16 cellular contexts compared by ENCODE assay signal in the genomic region with DNA sequence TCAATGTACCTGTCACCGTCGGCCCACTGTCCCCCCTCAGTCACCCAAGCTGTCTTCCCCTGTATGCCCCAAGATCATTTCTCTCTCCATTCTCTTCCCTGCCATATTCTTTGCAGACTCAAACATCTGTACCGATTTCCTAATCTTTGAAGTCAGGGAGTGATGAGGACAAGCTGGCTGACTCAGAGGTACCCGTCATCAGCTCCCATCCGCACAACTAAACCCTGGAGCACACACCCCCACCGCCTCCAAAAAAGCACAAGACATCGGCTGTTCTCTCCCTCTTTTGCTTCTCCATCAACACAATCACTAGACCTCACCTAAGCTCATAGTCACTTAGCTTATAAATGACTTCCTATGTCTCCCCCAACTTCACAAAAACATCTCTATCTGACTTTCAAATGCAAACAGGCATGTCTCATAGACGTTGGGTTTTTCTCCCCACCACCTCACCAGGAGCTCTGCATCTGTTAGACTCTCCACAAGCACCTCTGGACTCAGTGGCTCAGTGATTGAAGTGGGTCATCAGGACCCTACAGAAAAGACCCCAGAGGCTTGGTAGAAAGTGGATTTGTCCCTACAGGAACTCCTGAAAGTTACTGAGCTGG. TPM values are rescaled to one million over a fixed set of nuclear protein-coding genes. Genes with fewer than 3 reads are reported as not detected.
A peak's percentile ranks its signal among the peaks of the same experiment; 100 is the strongest.
DNase-seq lines count a peak whose midpoint lies in the region; ATAC-seq and TF ChIP-seq lines count a peak whose summit lies in the region.
"Had no signal": no experiment of that assay in that cellular context is flagged by ENCODE, and none has a peak within 500 bp of the region (broad histone marks: within the 10 kb centered on the region; RNA-seq: fewer than 3 reads in every experiment).

No MANE protein-coding gene starts in this region.

- H3K27ac ChIP-seq in ACC112 (ENCODE audit: low read depth, low read length) (peak overlapping the region; percentile 66), GM23248 (peak overlapping the region; percentile 65)
- H3K27ac ChIP-seq: body of pancreas, heart left ventricle had no signal

- H3K79me2 ChIP-seq in ACC112 (ENCODE audit: control insufficient read depth, insufficient read depth, low read length, unreplicated experiment) (no peaks in the 10 kb centered on the region), GM23248 (ENCODE audit: insufficient read depth) (no peaks in the 10 kb centered on the region)

- H3K36me3 Mint-ChIP-seq in immature natural killer cell: no peaks in the 10 kb centered on the region

- WGBS in GM23248 (ENCODE audit: low coverage in 1 of 2, low lambda C conversion rate in 2 of 2, missing lambda C conversion rate in 2 of 2), 2 experiments: 50 to 56% methylated on average over 8 of the region's 8 CpGs

- no peak for TF ChIP-seq CTCF in astrocyte of the spinal cord (IDR thresholded peaks at IDR 0.05; ENCODE audit: low read depth, low read length)

- H3F3A ChIP-seq in GM23248 (ENCODE audit: insufficient read depth): peaks cover 7% of the 10 kb centered on the region

- ATAC-seq in HG02884 (IDR thresholded peaks at IDR 0.05; ENCODE audit: unreplicated experiment): no peak
- ATAC-seq: body of pancreas had no signal

- H2AFZ ChIP-seq in ACC112 (ENCODE audit: low read length, unreplicated experiment): no peak overlapping the region
- no peak overlapping the region for H2AFZ ChIP-seq in GM23248

- peaks cover 0 to 1% (median 0%) of the 10 kb centered on the region in 6 donors for H3K9me3 Mint-ChIP-seq in immature natural killer cell
- H3K9me3 Mint-ChIP-seq: activated T-helper 2 cell treated with anti-CD3 and anti-CD28 coated beads, Interferon-gamma antibody, Interleukin-2, Interleukin-4, amounts not matched to agents 10 μg/mL and 5 μg/mL and 100 μg/mL, durations not matched to agents 14 hours and 24 hours and 36 hours had no signal

- H3K27me3 ChIP-seq in ACC112 (ENCODE audit: insufficient read depth, low read length) (no peaks in the 10 kb centered on the region), GM23248 (replicated peaks; ENCODE audit: insufficient read depth) (no peaks in the 10 kb centered on the region)

- peak overlapping the region; percentile 60 to 90 (median 84) for H3K27ac Mint-ChIP-seq in immature natural killer cell
- H3K27ac Mint-ChIP-seq: activated T-helper 2 cell treated with anti-CD3 and anti-CD28 coated beads, Interferon-gamma antibody, Interleukin-2, Interleukin-4, amounts not matched to agents 10 μg/mL and 5 μg/mL and 100 μg/mL, durations not matched to agents 14 hours and 24 hours and 36 hours had no signal

- H3K4me1 ChIP-seq in ACC112 (ENCODE audit: control insufficient read depth, insufficient read depth, low read length, unreplicated experiment) (peaks cover 14% of the 10 kb centered on the region), GM23248 (ENCODE audit: insufficient read depth) (peaks cover 7% of the 10 kb centered on the region)
- H3K4me1 ChIP-seq: body of pancreas had no signal

- H3K4me3 Mint-ChIP-seq in immature natural killer cell: peak overlapping the region in 4 of 5 donors; percentile 0 to 86 (median 40)

- H3K4me3 ChIP-seq in ACC112 (ENCODE audit: low read depth, low read length) (no peak overlapping the region), GM23248 (no peak overlapping the region), astrocyte of the spinal cord (ENCODE audit: low read depth, low read length) (no peak overlapping the region)
- H3K4me3 ChIP-seq: body of pancreas, heart left ventricle had no signal

- peak overlapping the region; percentile 57 for H3K9ac ChIP-seq in GM23248

- peak overlapping the region; percentile 67 for H3K4me2 ChIP-seq in GM23248 (ENCODE audit: unreplicated experiment)

- DNase-seq in GM23248: peak; percentile 73
- peak; percentile 47 for DNase-seq in astrocyte of the spinal cord (ENCODE audit: low read depth, low spot score)
- DNase-seq in immature natural killer cell: no peak
- DNase-seq in DMS 273 treated with DMSO at 0.1 percent for 48 hours (lab: John Stamatoyannopoulos, UW): no peak
- no peak for DNase-seq in middle frontal gyrus (ENCODE audit: extremely low spot score, low spot score)
- DNase-seq in DMS53 (lab: John Stamatoyannopoulos, UW): no peak
- DNase-seq: activated CD4-positive, alpha-beta T cell treated with anti-CD3 and anti-CD28 coated beads, Interleukin-2, amount 50 U/mL, for 1 hour; AML-193; body of pancreas; heart left ventricle; kidney; NCI-H2107; NCI-H774 had no signal

- no peaks in the 10 kb centered on the region for H3K9me3 ChIP-seq in GM23248 (ENCODE audit: low read depth)
- H3K9me3 ChIP-seq: body of pancreas, heart left ventricle had no signal

- no peaks in the 10 kb centered on the region for H3K9me2 ChIP-seq in GM23248 (ENCODE audit: insufficient read depth)

- in situ Hi-C loops in GM23248 (cut with MboI): no loop called here
- in situ Hi-C loops in astrocyte of the spinal cord (cut with HindIII; ENCODE audit: low sequenced_read_pairs): no loop called here

- peaks cover 26 to 29% of the 10 kb centered on the region in 2 donors for H3K4me1 Mint-ChIP-seq in immature natural killer cell

- peaks cover 0 to 17% (median 3%) of the 10 kb centered on the region in 3 donors for H3K27me3 Mint-ChIP-seq in immature natural killer cell (ENCODE audit: low read depth in 3 of 3)

- no peaks in the 10 kb centered on the region for H4K20me1 ChIP-seq in GM23248 (ENCODE audit: insufficient read depth)

- H3K36me3 ChIP-seq in ACC112 (ENCODE audit: insufficient read depth, low read length) (no peaks in the 10 kb centered on the region), GM23248 (ENCODE audit: low read depth) (no peaks in the 10 kb centered on the region)
- H3K36me3 ChIP-seq: heart left ventricle had no signal

RNA-seq across cellular contexts. Expression of a gene that starts 11.5 kb away (rescaled TPM):
- total RNA-seq in GM23248 (2014; rRNA removed; shearing (Covaris generic)): 0.11 and 0.51 TPM in 2 replicates
- 0.09 and 0.14 TPM in 2 replicates for polyA plus RNA-seq in GM23248 (2016; fragmentation: Nextera tagmentation; extraction: Ambion mirVana)
- 100 to 1,000 TPM in 1 of 3 donors, 10 to 100 TPM in 2; 14.5 to 101 (median 21.3) TPM for polyA plus RNA-seq in immature natural killer cell

Comparison
In these comparisons a context has a peak if more than half of its experiments do, and no peak if none do; other contexts are left out.
1. DNase-seq: peak in GM23248 (single experiment) and astrocyte of the spinal cord (single experiment); none in immature natural killer cell (0 of 3), DMS 273 treated with DMSO at 0.1 percent for 48 hours (single experiment), middle frontal gyrus (single experiment) and DMS53 (single experiment).
2. RNA of a gene that starts 11.5 kb away (polyA plus RNA-seq): 14.5 to 101 TPM in immature natural killer cell; 0.09 to 0.14 TPM in GM23248; every median in the first group is over 10 times any median in the second.